Comparison of ENCODE assay signal across 22 cellular contexts in genomic region chr10:58212622-58213021, GRCh38. TPM values are rescaled to one million over a fixed set of nuclear protein-coding genes. Genes with fewer than 3 reads are reported as not detected.
A peak's percentile ranks its signal among the peaks of the same experiment; 100 is the strongest.
DNase-seq lines count a peak whose midpoint lies in the region; ATAC-seq and FAIRE-seq lines count a peak whose summit lies in the region.
"Had no signal": no experiment of that assay in that cellular context is flagged by ENCODE, and none has a peak within 500 bp of the region (broad histone marks: within the 10 kb centered on the region; RNA-seq: fewer than 3 reads in every experiment).

No MANE protein-coding gene starts in this region.

- ATAC-seq in T-cell (replicated peaks in 1 of 4): peak in 3 of 4 experiments; percentile 30 to 74 (median 40)
- peak; percentile 43 for ATAC-seq in stimulated activated naive CD8-positive, alpha-beta T cell treated with anti-CD3 and anti-CD28 coated beads, Interleukin-15, Interleukin-2, amounts not matched to agents 100 U/mL and 50 U/mL, for 24 hours
- ATAC-seq: Panc1 had no signal

- POLR2A ChIA-PET in T-cell (lab: Charles Lee): no interaction called here

- H3K27me3 Mint-ChIP-seq in activated CD4-positive, alpha-beta T cell treated with anti-CD3 and anti-CD28 coated beads, Interleukin-2, amount 10 ng/mL, durations not matched to agents 24 days and 14 days: no peaks in the 10 kb centered on the region
- H3K27me3 Mint-ChIP-seq in activated naive CD4-positive, alpha-beta T cell treated with anti-CD3 and anti-CD28 coated beads, Interleukin-2, amount 50 U/mL, for 24 hours: no peaks in the 10 kb centered on the region
- H3K27me3 Mint-ChIP-seq in T-cell: no peaks in the 10 kb centered on the region
- H3K27me3 Mint-ChIP-seq: CD4-positive, CD25-positive, alpha-beta regulatory T cell had no signal

- H3K36me3 Mint-ChIP-seq in activated CD4-positive, alpha-beta T cell treated with anti-CD3 and anti-CD28 coated beads, Interleukin-2, amount 10 ng/mL, durations not matched to agents 24 days and 14 days (ENCODE audit: low read depth): peaks cover 35% of the 10 kb centered on the region
- H3K36me3 Mint-ChIP-seq in activated naive CD4-positive, alpha-beta T cell treated with anti-CD3 and anti-CD28 coated beads, Interleukin-2, amount 50 U/mL, for 24 hours: peaks cover 26% of the 10 kb centered on the region
- peaks cover 52% of the 10 kb centered on the region for H3K36me3 Mint-ChIP-seq in T-cell

- H3K4me1 ChIP-seq in small intestine (ENCODE audit: control insufficient read depth in 2 of 2, insufficient read depth in 1 of 2, low read depth in 1 of 2, low read length in 1 of 2): no peaks in the 10 kb centered on the region

- H3K27me3 ChIP-seq in small intestine (ENCODE audit: control insufficient read depth in 2 of 2, insufficient read depth in 2 of 2, low read length in 2 of 2): no peaks in the 10 kb centered on the region

- no peak overlapping the region for H3K27ac ChIP-seq in small intestine (ENCODE audit: low read depth in 1 of 2, low read length in 1 of 2)
- H3K27ac ChIP-seq: GM23248, RWPE1 had no signal

- intact Hi-C loops in activated CD4-positive, alpha-beta T cell treated with anti-CD3 and anti-CD28 coated beads, Interleukin-2, amount 10 ng/mL, durations not matched to agents 24 days and 14 days (cut with micrococcal nuclease): no loop called here

- H3K9me3 Mint-ChIP-seq in activated CD4-positive, alpha-beta T cell treated with anti-CD3 and anti-CD28 coated beads, Interleukin-2, amount 10 ng/mL, durations not matched to agents 24 days and 14 days: peaks cover 6% of the 10 kb centered on the region
- H3K9me3 Mint-ChIP-seq in activated naive CD4-positive, alpha-beta T cell treated with anti-CD3 and anti-CD28 coated beads, Interleukin-2, amount 50 U/mL, for 24 hours: peaks cover 5% of the 10 kb centered on the region
- peaks cover 0 to 4% (median 4%) of the 10 kb centered on the region in 3 donors for H3K9me3 Mint-ChIP-seq in T-cell

- WGBS in small intestine, 3 donors: 80 to 90% (median 81%) methylated on average over 3 of the region's 3 CpGs

- peaks cover 8% of the 10 kb centered on the region for H3K4me1 Mint-ChIP-seq in activated CD4-positive, alpha-beta T cell treated with anti-CD3 and anti-CD28 coated beads, Interleukin-2, amount 10 ng/mL, durations not matched to agents 24 days and 14 days
- peaks cover 21% of the 10 kb centered on the region for H3K4me1 Mint-ChIP-seq in activated naive CD4-positive, alpha-beta T cell treated with anti-CD3 and anti-CD28 coated beads, Interleukin-2, amount 50 U/mL, for 24 hours
- H3K4me1 Mint-ChIP-seq in T-cell: peaks cover 7 to 27% (median 13%) of the 10 kb centered on the region in 3 donors

- no peak for DNase-seq in activated CD4-positive, alpha-beta T cell treated with anti-CD3 and anti-CD28 coated beads, Interleukin-2, amount 10 ng/mL, durations not matched to agents 24 days and 14 days
- DNase-seq in activated CD4-positive, alpha-beta T cell treated with anti-CD3 and anti-CD28 coated beads, Interleukin-2, amount 50 U/mL, for 4 hours: no peak
- DNase-seq in activated naive CD4-positive, alpha-beta T cell (lab: John Stamatoyannopoulos, UW): no peak
- no peak for DNase-seq in T-cell
- no peak for DNase-seq in stimulated activated naive CD8-positive, alpha-beta T cell treated with anti-CD3 and anti-CD28 coated beads, Interleukin-15, Interleukin-2, amounts not matched to agents 100 U/mL and 50 U/mL, for 24 hours
- no peak for DNase-seq in small intestine
- DNase-seq in islet precursor cell: no peak
- DNase-seq: CD4-positive, CD25-positive, alpha-beta regulatory T cell; COR-L47; DMS53; GM23248; H9; NCI-H1048; NCI-H1417 treated with DMSO at 0.1 percent for 48 hours; NCI-H1694 treated with DMSO at 0.1 percent for 48 hours; NCI-H2081; NCI-H2227 treated with DMSO at 0.1 percent for 48 hours; NCI-H69; SHP77 had no signal

- no peaks in the 10 kb centered on the region for H3K9me3 ChIP-seq in small intestine (ENCODE audit: control insufficient read depth, low read depth)

- H3K27ac Mint-ChIP-seq in activated CD4-positive, alpha-beta T cell treated with anti-CD3 and anti-CD28 coated beads, Interleukin-2, amount 10 ng/mL, durations not matched to agents 24 days and 14 days: peak overlapping the region; percentile 42
- H3K27ac Mint-ChIP-seq in activated naive CD4-positive, alpha-beta T cell treated with anti-CD3 and anti-CD28 coated beads, Interleukin-2, amount 50 U/mL, for 24 hours: peak overlapping the region; percentile 52
- H3K27ac Mint-ChIP-seq in T-cell: peak overlapping the region in 1 of 2 donors; percentile 68
- H3K27ac Mint-ChIP-seq: CD4-positive, CD25-positive, alpha-beta regulatory T cell had no signal

- peaks cover 0 to 4% of the 10 kb centered on the region in 2 donors for H3K36me3 ChIP-seq in small intestine (ENCODE audit: control insufficient read depth in 2 of 2, insufficient read depth in 2 of 2, low read length in 2 of 2)

- no peak overlapping the region for H3K4me3 Mint-ChIP-seq in activated CD4-positive, alpha-beta T cell treated with anti-CD3 and anti-CD28 coated beads, Interleukin-2, amount 10 ng/mL, durations not matched to agents 24 days and 14 days
- no peak overlapping the region for H3K4me3 Mint-ChIP-seq in activated naive CD4-positive, alpha-beta T cell treated with anti-CD3 and anti-CD28 coated beads, Interleukin-2, amount 50 U/mL, for 24 hours
- peak overlapping the region in 1 of 3 donors; percentile 33 for H3K4me3 Mint-ChIP-seq in T-cell
- H3K4me3 Mint-ChIP-seq: H9 had no signal

- CTCF ChIA-PET in T-cell (lab: Charles Lee): no interaction called here

- H3K4me3 ChIP-seq in small intestine (ENCODE audit: low read depth in 1 of 2, low read length in 2 of 2): no peak overlapping the region
- H3K4me3 ChIP-seq: GM23248 had no signal

- FAIRE-seq in small intestine (lab: Jason Lieb, UNC): no peak

RNA-seq across cellular contexts. Expression of gene IPMK, which starts 55.1 kb away (rescaled TPM):
- 8.1 and 9.0 TPM in 2 replicates for total RNA-seq in activated CD4-positive, alpha-beta T cell treated with anti-CD3 and anti-CD28 coated beads, Interleukin-2, amount 10 ng/mL, durations not matched to agents 24 days and 14 days
- 1 to 10 TPM; 3.7 to 5.3 (median 4.3) TPM for total RNA-seq in T-cell
- 10 to 100 TPM in 1 of 3 donors, 1 to 10 TPM in 2; 4.9 to 10.5 (median 9.7) TPM for polyA plus RNA-seq in small intestine

RNA-seq across cellular contexts. Expression of gene CISD1, which starts 56.3 kb away (rescaled TPM):
- total RNA-seq in activated CD4-positive, alpha-beta T cell treated with anti-CD3 and anti-CD28 coated beads, Interleukin-2, amount 10 ng/mL, durations not matched to agents 24 days and 14 days: 62.6 and 64.2 TPM in 2 replicates
- total RNA-seq in T-cell: 10 to 100 TPM in 3 of 5 donors, 1 to 10 TPM in 2; 6.3 to 11.3 (median 10.3) TPM
- polyA plus RNA-seq in small intestine: 100 to 1,000 TPM in 2 of 3 donors, 10 to 100 TPM in 1; 69.2 to 167 (median 147) TPM
